ENCODE assay signal across 12 cellular contexts in genomic region chr12:54959291-54960018, GRCh38. TPM values are rescaled to one million over a fixed set of nuclear protein-coding genes. Genes with fewer than 3 reads are reported as not detected.
DNase-seq lines count a peak whose midpoint lies in the region; ATAC-seq and FAIRE-seq lines count a peak whose summit lies in the region.
"Had no signal": no experiment of that assay in that cellular context is flagged by ENCODE, and none has a peak within 500 bp of the region (broad histone marks: within the 10 kb centered on the region; RNA-seq: fewer than 3 reads in every experiment).

No MANE protein-coding gene starts in this region.

- peaks cover 87% of the 10 kb centered on the region for H3K36me3 Mint-ChIP-seq in activated CD4-positive, alpha-beta T cell treated with anti-CD3 and anti-CD28 coated beads, Interleukin-2, amount 10 ng/mL, durations not matched to agents 7 days and 5 days (ENCODE audit: low read depth)
- H3K36me3 Mint-ChIP-seq in stimulated activated effector memory CD8-positive, alpha-beta T cell treated with anti-CD3 and anti-CD28 coated beads, Interleukin-12 subunit alpha, Interleukin-12 subunit beta, amount 100 ng/mL, for 72 hours, result peaks cover 100% of the 10 kb centered on the region

- H3K4me1 Mint-ChIP-seq in activated CD4-positive, alpha-beta T cell treated with anti-CD3 and anti-CD28 coated beads, Interleukin-2, amount 10 ng/mL, durations not matched to agents 7 days and 5 days, result peaks cover 69% of the 10 kb centered on the region
- peaks cover 85% of the 10 kb centered on the region for H3K4me1 Mint-ChIP-seq in stimulated activated effector memory CD8-positive, alpha-beta T cell treated with anti-CD3 and anti-CD28 coated beads, Interleukin-12 subunit alpha, Interleukin-12 subunit beta, amount 100 ng/mL, for 72 hours

- H3K27ac Mint-ChIP-seq in activated CD4-positive, alpha-beta T cell treated with anti-CD3 and anti-CD28 coated beads, Interleukin-2, amount 10 ng/mL, durations not matched to agents 7 days and 5 days, result peak overlapping the region; percentile 84
- H3K27ac Mint-ChIP-seq in stimulated activated effector memory CD8-positive, alpha-beta T cell treated with anti-CD3 and anti-CD28 coated beads, Interleukin-12 subunit alpha, Interleukin-12 subunit beta, amount 100 ng/mL, for 72 hours, result peak overlapping the region; percentile 90

- no peaks in the 10 kb centered on the region for H3K27me3 ChIP-seq in small intestine (ENCODE audit: control insufficient read depth in 2 of 2, insufficient read depth in 2 of 2, low read length in 2 of 2)
- H3K27me3 ChIP-seq: colonic mucosa, neutrophil had no signal

- CTCF ChIA-PET in activated CD4-positive, alpha-beta T cell treated with anti-CD3 and anti-CD28 coated beads, Interleukin-2, amount 10 ng/mL, durations not matched to agents 7 days and 5 days (lab: Charles Lee), result interaction anchor here (1.0 to 2.5 kb wide), 7 partner anchors 9 to 112 kb away, joined by 3 to 5 read pairs (median 3); partner anchors contain the start of gene MUCL1

- no peak for DNase-seq in activated CD4-positive, alpha-beta T cell treated with anti-CD3 and anti-CD28 coated beads, Interleukin-2, amount 10 ng/mL, durations not matched to agents 7 days and 5 days
- DNase-seq in activated CD4-positive, alpha-beta T cell treated with anti-CD3 and anti-CD28 coated beads, Interleukin-2, amount 50 U/mL, for 4 hours, result no peak
- DNase-seq in NCI-H69 (lab: John Stamatoyannopoulos, UW) (peak; percentile 32), small intestine (no peak), RKO (ENCODE audit: low spot score) (no peak)
- DNase-seq in stimulated activated effector memory CD8-positive, alpha-beta T cell treated with anti-CD3 and anti-CD28 coated beads, Interleukin-12 subunit alpha, Interleukin-12 subunit beta, amount 100 ng/mL, for 72 hours (ENCODE audit: low spot score in 2 of 2), result no peak
- no peak for DNase-seq in activated CD4-positive, CD25-positive, alpha-beta regulatory T cell (lab: John Stamatoyannopoulos, UW)
- DNase-seq: activated CD4-positive, alpha-beta T cell treated with anti-CD3 and anti-CD28 coated beads, Interleukin-2, amount 50 U/mL, for 1 hour; colonic mucosa; KBM-7 had no signal

- H3K27me3 Mint-ChIP-seq in activated CD4-positive, alpha-beta T cell treated with anti-CD3 and anti-CD28 coated beads, Interleukin-2, amount 10 ng/mL, durations not matched to agents 7 days and 5 days, result no peaks in the 10 kb centered on the region

- FAIRE-seq in small intestine (lab: Jason Lieb, UNC), result no peak

- WGBS in small intestine, 3 donors, result 65 to 69% (median 69%) methylated on average over 10 of the region's 10 CpGs

- peaks cover 0 to 3% of the 10 kb centered on the region in 2 donors for H3K36me3 ChIP-seq in small intestine (ENCODE audit: control insufficient read depth in 2 of 2, insufficient read depth in 2 of 2, low read length in 2 of 2)
- H3K36me3 ChIP-seq: colonic mucosa, neutrophil had no signal

- H3K27ac ChIP-seq in small intestine (ENCODE audit: low read depth in 1 of 2, low read length in 1 of 2), result no peak overlapping the region
- H3K27ac ChIP-seq: colonic mucosa, neutrophil had no signal

- peak; percentile 55 for ATAC-seq in HG02623 (IDR thresholded peaks at IDR 0.05; ENCODE audit: unreplicated experiment)
- ATAC-seq in stimulated activated effector memory CD8-positive, alpha-beta T cell treated with anti-CD3 and anti-CD28 coated beads, Interleukin-12 subunit alpha, Interleukin-12 subunit beta, amount 100 ng/mL, for 72 hours, result peak; percentile 81

- H3K9me3 ChIP-seq in small intestine (ENCODE audit: control insufficient read depth, low read depth), result no peaks in the 10 kb centered on the region
- H3K9me3 ChIP-seq: colonic mucosa, neutrophil had no signal

- POLR2A ChIA-PET in activated CD4-positive, alpha-beta T cell treated with anti-CD3 and anti-CD28 coated beads, Interleukin-2, amount 10 ng/mL, durations not matched to agents 7 days and 5 days (lab: Charles Lee), result no interaction called here

- no peak overlapping the region for H3K4me3 ChIP-seq in small intestine (ENCODE audit: low read depth in 1 of 2, low read length in 2 of 2)
- H3K4me3 ChIP-seq: colonic mucosa had no signal

- H3K9me3 Mint-ChIP-seq in activated CD4-positive, alpha-beta T cell treated with anti-CD3 and anti-CD28 coated beads, Interleukin-2, amount 10 ng/mL, durations not matched to agents 7 days and 5 days, result no peaks in the 10 kb centered on the region
- no peaks in the 10 kb centered on the region for H3K9me3 Mint-ChIP-seq in stimulated activated effector memory CD8-positive, alpha-beta T cell treated with anti-CD3 and anti-CD28 coated beads, Interleukin-12 subunit alpha, Interleukin-12 subunit beta, amount 100 ng/mL, for 72 hours

- no peaks in the 10 kb centered on the region for H3K4me1 ChIP-seq in small intestine (ENCODE audit: control insufficient read depth in 2 of 2, insufficient read depth in 1 of 2, low read depth in 1 of 2, low read length in 1 of 2)
- H3K4me1 ChIP-seq: colonic mucosa had no signal

- H3K4me3 Mint-ChIP-seq in activated CD4-positive, alpha-beta T cell treated with anti-CD3 and anti-CD28 coated beads, Interleukin-2, amount 10 ng/mL, durations not matched to agents 7 days and 5 days, result no peak overlapping the region
- H3K4me3 Mint-ChIP-seq in stimulated activated effector memory CD8-positive, alpha-beta T cell treated with anti-CD3 and anti-CD28 coated beads, Interleukin-12 subunit alpha, Interleukin-12 subunit beta, amount 100 ng/mL, for 72 hours, result peak overlapping the region; percentile 52

RNA-seq across cellular contexts. Expression of gene TESPA1, which starts 25.1 kb away (rescaled TPM):
- 100 to 1,000 TPM; 113 to 136 TPM for total RNA-seq in activated CD4-positive, alpha-beta T cell treated with anti-CD3 and anti-CD28 coated beads, Interleukin-2, amount 10 ng/mL, durations not matched to agents 7 days and 5 days
- polyA plus RNA-seq in small intestine, result 1 to 10 TPM in 1 of 3 donors, under 1 TPM in 2; 0.45 to 1.1 (median 0.81) TPM
